ENCODE assay signal across 23 cellular contexts in genomic region chr12:90075685-90076084, GRCh38.
"Had no signal": no experiment of that assay in that cellular context is flagged by ENCODE, and none has a peak within 500 bp of the region (broad histone marks: within the 10 kb centered on the region; RNA-seq: fewer than 3 reads in every experiment).

No MANE protein-coding gene starts in this region.

- ATAC-seq: body of pancreas, foreskin keratinocyte, left cardiac atrium, natural killer cell, right lobe of liver had no signal

- H2AFZ ChIP-seq: parathyroid adenoma had no signal

- H3K4me3 ChIP-seq: body of pancreas, dorsolateral prefrontal cortex, right lobe of liver, smooth muscle cell, thyroid gland had no signal

- H3K9me3 Mint-ChIP-seq: natural killer cell had no signal

- H3K36me3 Mint-ChIP-seq: activated naive CD8-positive, alpha-beta T cell; natural killer cell had no signal

- H3K27ac Mint-ChIP-seq: activated naive CD8-positive, alpha-beta T cell; activated T-helper 1 cell treated with anti-CD3 and anti-CD28 coated beads, Interleukin-12 subunit alpha, Interleukin-12 subunit beta, Interleukin-2, Interleukin-4 antibody, amounts not matched to agents 30 ng/mL and 10 ng/mL and 1 ng/mL, durations not matched to agents 14 hours and 24 hours and 36 hours; natural killer cell had no signal

- H3K4me3 Mint-ChIP-seq: activated naive CD8-positive, alpha-beta T cell; activated T-helper 1 cell treated with anti-CD3 and anti-CD28 coated beads, Interleukin-12 subunit alpha, Interleukin-12 subunit beta, Interleukin-2, Interleukin-4 antibody, amounts not matched to agents 30 ng/mL and 10 ng/mL and 1 ng/mL, durations not matched to agents 14 hours and 24 hours and 36 hours; natural killer cell had no signal

- H3K9me3 ChIP-seq: body of pancreas, neutrophil, right lobe of liver, SK-N-SH, thyroid gland had no signal

- H3K36me3 ChIP-seq: neutrophil, right lobe of liver, thyroid gland had no signal

- H3K27ac ChIP-seq: body of pancreas, dorsolateral prefrontal cortex, foreskin keratinocyte, neutrophil, parathyroid adenoma, right lobe of liver, thyroid gland had no signal

- H3K4me2 ChIP-seq: SK-N-SH, smooth muscle cell had no signal

- H3K79me2 ChIP-seq: parathyroid adenoma had no signal

- H3K27me3 ChIP-seq: body of pancreas, dorsolateral prefrontal cortex, foreskin keratinocyte, neutrophil, right lobe of liver, thyroid gland had no signal

- H3K4me1 ChIP-seq: body of pancreas, foreskin keratinocyte, parathyroid adenoma, right lobe of liver, thyroid gland had no signal

- DNase-seq: activated CD4-positive, CD25-positive, alpha-beta regulatory T cell treated with anti-CD3 and anti-CD28 coated beads, Interleukin-2, amount 50 U/mL, for 72 hours; body of pancreas; central memory CD4-positive, alpha-beta T cell; dorsolateral prefrontal cortex; foreskin keratinocyte; glutamatergic neuron; hippocampal formation; left cardiac atrium; mesenchymal stem cell; natural killer cell; right lobe of liver; SK-N-SH; stimulated activated CD4-positive, alpha-beta T cell treated with anti-CD3 and anti-CD28 coated beads, Interleukin-4, amount 100 ng/mL, for 1 hour; T-helper 1 cell; T1000; thyroid gland had no signal

- FAIRE-seq: colon, islet of Langerhans had no signal

- H3K9ac ChIP-seq: parathyroid adenoma, SK-N-SH had no signal
